In genomic region chr2:236765475-236765874, GRCh38 we compare ENCODE assay signal across 18 cellular contexts.
A peak's percentile ranks its signal among the peaks of the same experiment; 100 is the strongest.
DNase-seq lines count a peak whose midpoint lies in the region; ATAC-seq and TF ChIP-seq lines count a peak whose summit lies in the region.
"Had no signal": no experiment of that assay in that cellular context is flagged by ENCODE, and none has a peak within 500 bp of the region (broad histone marks: within the 10 kb centered on the region; RNA-seq: fewer than 3 reads in every experiment).

No MANE protein-coding gene starts in this region.

- H4K91ac ChIP-seq in mesenchymal stem cell (ENCODE audit: low read length) = peak overlapping the region; percentile 10

- H3K4me2 ChIP-seq in mesenchymal stem cell (ENCODE audit: low read length, poor library complexity, severe bottlenecking) (no peak overlapping the region), smooth muscle cell (peak overlapping the region; percentile 24)

- peaks cover 19% of the 10 kb centered on the region for H3K9me3 ChIP-seq in mesenchymal stem cell (ENCODE audit: control insufficient read depth, low read length)
- H3K9me3 ChIP-seq in smooth muscle cell (replicated peaks; ENCODE audit: low read depth) = no peaks in the 10 kb centered on the region

- no peak overlapping the region for H3K4ac ChIP-seq in mesenchymal stem cell (ENCODE audit: low read depth in 1 of 2, low read length in 2 of 2)

- H2AK5ac ChIP-seq in mesenchymal stem cell (ENCODE audit: low read length, severe bottlenecking) = no peak overlapping the region

- peaks cover 9% of the 10 kb centered on the region for H3F3A ChIP-seq in smooth muscle cell (ENCODE audit: low read depth)

- H3K27ac ChIP-seq in VCaP (peak overlapping the region; percentile 11; the same call in 1 of the 2 replicates), mesenchymal stem cell (ENCODE audit: low read length, poor library complexity, severe bottlenecking) (no peak overlapping the region), smooth muscle cell (ENCODE audit: low read depth) (peak overlapping the region; percentile 61)
- H3K27ac ChIP-seq: GM23248 had no signal

- H2BK12ac ChIP-seq in mesenchymal stem cell (ENCODE audit: low read length in 2 of 2) = no peak overlapping the region

- no peak overlapping the region for H3K14ac ChIP-seq in mesenchymal stem cell (ENCODE audit: low read length in 2 of 2)

- TF ChIP-seq CTCF in VCaP (conservative IDR thresholded peaks at IDR 0.05) (no peak), smooth muscle cell (IDR thresholded peaks at IDR 0.05; ENCODE audit: borderline replicate concordance, insufficient read depth, poor library complexity, severe bottlenecking) (no peak)

- no peak overlapping the region for H4K8ac ChIP-seq in mesenchymal stem cell (ENCODE audit: low read length)

- no peaks in the 10 kb centered on the region for H3K79me1 ChIP-seq in mesenchymal stem cell (replicated peaks; ENCODE audit: low read length, poor library complexity, severe bottlenecking)

- H3K9ac ChIP-seq in mesenchymal stem cell (ENCODE audit: low read length) (no peak overlapping the region), smooth muscle cell (ENCODE audit: low read depth) (no peak overlapping the region)
- H3K9ac ChIP-seq: GM23248 had no signal

- H3K27me3 ChIP-seq in mesenchymal stem cell (ENCODE audit: control insufficient read depth in 1 of 2, insufficient read depth in 1 of 2, low read length in 2 of 2) (no peaks in the 10 kb centered on the region), smooth muscle cell (ENCODE audit: low read depth) (no peaks in the 10 kb centered on the region)

- H2BK15ac ChIP-seq in mesenchymal stem cell (ENCODE audit: low read depth, poor library complexity, severe bottlenecking) = no peak overlapping the region

- H4K20me1 ChIP-seq in smooth muscle cell (ENCODE audit: low read depth) = no peaks in the 10 kb centered on the region

- H3K79me2 ChIP-seq in smooth muscle cell (ENCODE audit: low read depth) = no peaks in the 10 kb centered on the region

- H2AFZ ChIP-seq in mesenchymal stem cell (ENCODE audit: low read depth, low read length) = no peak overlapping the region
- H2AFZ ChIP-seq in smooth muscle cell (ENCODE audit: low read depth) = no peak overlapping the region
- H2AFZ ChIP-seq: GM23248 had no signal

- no peak overlapping the region for H2BK120ac ChIP-seq in mesenchymal stem cell (ENCODE audit: low read depth, low read length)

- H3K18ac ChIP-seq in mesenchymal stem cell (ENCODE audit: low read depth in 1 of 2, low read length in 2 of 2) = no peak overlapping the region

- peaks cover 19% of the 10 kb centered on the region for H3K4me1 ChIP-seq in mesenchymal stem cell (ENCODE audit: control insufficient read depth, insufficient read depth, low read depth, low read length)
- peaks cover 14% of the 10 kb centered on the region for H3K4me1 ChIP-seq in smooth muscle cell (ENCODE audit: low read depth)

- H2BK5ac ChIP-seq in mesenchymal stem cell (ENCODE audit: low read depth, low read length, poor library complexity, severe bottlenecking) = no peak overlapping the region

- DNase-seq in NCI-H748 (lab: John Stamatoyannopoulos, UW; ENCODE audit: unreplicated experiment) (peak; percentile 7), NCI-H748 treated with DMSO at 0.1 percent for 48 hours (lab: John Stamatoyannopoulos, UW) (no peak), mesenchymal stem cell (no peak), smooth muscle cell (lab: John Stamatoyannopoulos, UW; ENCODE audit: unreplicated experiment) (no peak)
- DNase-seq in stimulated activated CD4-positive, alpha-beta T cell treated with anti-CD3 and anti-CD28 coated beads, Interleukin-2, amount 100 ng/mL, for 48 hours = no peak
- DNase-seq: CD4-positive, alpha-beta memory T cell; DMS79; GM23248; KBM-7; NCI-H1436; NCI-H2029 treated with DMSO at 0.1 percent for 48 hours; NCI-H510A; NK-92 treated with Interleukin-12 subunit alpha and Interleukin-12 subunit beta, amount 100 ng/mL, for 24 hours; OCI-M1; RPMI8226 had no signal

- WGBS in mesenchymal stem cell = 28% methylated on average over 3 of the region's 3 CpGs
- 9% methylated on average over 3 of the region's 3 CpGs for WGBS in smooth muscle cell (ENCODE audit: low lambda C conversion rate)

- H3K4me3 ChIP-seq in mesenchymal stem cell (ENCODE audit: insufficient read depth in 1 of 2, low read depth in 1 of 2, low read length in 2 of 2) (no peak overlapping the region), smooth muscle cell (no peak overlapping the region)
- H3K4me3 ChIP-seq: GM23248 had no signal

- H3K36me3 ChIP-seq in mesenchymal stem cell (ENCODE audit: control insufficient read depth in 1 of 2, insufficient read depth in 2 of 2, low read depth in 1 of 2, low read length in 2 of 2) = no peaks in the 10 kb centered on the region
- H3K36me3 ChIP-seq in smooth muscle cell (ENCODE audit: low read depth) = no peaks in the 10 kb centered on the region

- ATAC-seq in GM21515 (IDR thresholded peaks at IDR 0.05; ENCODE audit: unreplicated experiment) = no peak
- no peak for ATAC-seq in GM18873 (IDR thresholded peaks at IDR 0.05; ENCODE audit: low FRiP score, unreplicated experiment)

- no peak overlapping the region for H3K23ac ChIP-seq in mesenchymal stem cell (ENCODE audit: low read length in 2 of 2)
